23 cellular contexts compared by ENCODE assay signal in the genomic region with DNA sequence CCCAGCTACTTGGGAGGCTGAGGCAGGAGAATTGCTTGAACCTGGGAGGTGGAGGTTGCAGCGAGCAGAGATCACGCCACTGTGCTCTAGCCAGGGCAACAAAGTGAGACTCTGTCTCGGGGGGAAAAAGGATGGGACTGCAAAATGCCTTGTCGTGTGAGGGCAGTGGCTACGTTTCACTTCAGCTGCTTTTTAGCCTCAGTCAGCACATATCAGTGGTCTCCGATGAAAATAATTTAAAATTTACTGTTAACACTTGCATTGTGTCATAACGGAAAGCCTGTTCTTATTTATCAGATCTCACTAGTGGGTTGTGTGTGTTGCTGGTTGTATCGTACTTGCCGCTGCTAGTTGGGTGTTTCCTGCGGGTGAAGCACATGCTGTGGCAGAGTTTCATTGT.
DNase-seq lines count a peak whose midpoint lies in the region; ATAC-seq, FAIRE-seq and TF ChIP-seq lines count a peak whose summit lies in the region.
"Had no signal": no experiment of that assay in that cellular context is flagged by ENCODE, and none has a peak within 500 bp of the region (broad histone marks: within the 10 kb centered on the region; RNA-seq: fewer than 3 reads in every experiment).

No MANE protein-coding gene starts in this region.

- no peaks in the 10 kb centered on the region for H3K9me3 ChIP-seq in A549
- H3K9me3 ChIP-seq in CD8-positive, alpha-beta T cell (ENCODE audit: low read length), result no peaks in the 10 kb centered on the region
- H3K9me3 ChIP-seq: BE2C had no signal

- peak overlapping the region; percentile 74 for H3K27ac Mint-ChIP-seq in CD8-positive, alpha-beta T cell
- peak overlapping the region; percentile 15 for H3K27ac Mint-ChIP-seq in activated T-helper 17 cell treated with anti-CD3 and anti-CD28 coated beads, Interleukin-2, amount 50 U/mL, for 72 hours
- H3K27ac Mint-ChIP-seq in nephron progenitor cell (peak overlapping the region; percentile 19), natural killer cell (peak overlapping the region in 1 of 2 donors; percentile 39)
- H3K27ac Mint-ChIP-seq: CD14-positive monocyte had no signal

- no peaks in the 10 kb centered on the region for H3K27me3 Mint-ChIP-seq in CD8-positive, alpha-beta T cell (ENCODE audit: low read depth)
- H3K27me3 Mint-ChIP-seq in activated T-helper 17 cell treated with anti-CD3 and anti-CD28 coated beads, Interleukin-2, amount 50 U/mL, for 72 hours, result no peaks in the 10 kb centered on the region
- H3K27me3 Mint-ChIP-seq in nephron progenitor cell (ENCODE audit: low read depth, poor library complexity) (no peaks in the 10 kb centered on the region), natural killer cell (ENCODE audit: low read depth in 2 of 2) (no peaks in the 10 kb centered on the region)

- POLR2A ChIA-PET in A549 (lab: Yijun Ruan, JAX), result no interaction called here
- POLR2A ChIA-PET in CD8-positive, alpha-beta T cell (lab: Charles Lee), result no interaction called here

- TF ChIP-seq EP300 in A549 (IDR thresholded peaks at IDR 0.05), result no peak

- CTCF ChIA-PET in A549 (lab: Yijun Ruan, JAX), result interaction anchor here (1.2 to 1.5 kb wide), 2 partner anchors 11 to 108 kb away, joined by 3 to 9 read pairs; no protein-coding TSS in a partner anchor
- CTCF ChIA-PET in CD8-positive, alpha-beta T cell (lab: Charles Lee), result interaction anchor here (2.5 kb wide), 1 partner anchor 108 kb away, joined by 9 read pairs; no protein-coding TSS in a partner anchor

- H3K36me3 Mint-ChIP-seq in CD8-positive, alpha-beta T cell, result peaks cover 55% of the 10 kb centered on the region
- H3K36me3 Mint-ChIP-seq in activated T-helper 17 cell treated with anti-CD3 and anti-CD28 coated beads, Interleukin-2, amount 50 U/mL, for 72 hours (ENCODE audit: low read depth), result no peaks in the 10 kb centered on the region
- H3K36me3 Mint-ChIP-seq in nephron progenitor cell (ENCODE audit: low read depth) (peaks cover 52% of the 10 kb centered on the region), natural killer cell (peaks cover 10% of the 10 kb centered on the region)

- no peak overlapping the region for H3K27ac ChIP-seq in A549
- no peak overlapping the region for H3K27ac ChIP-seq in CD8-positive, alpha-beta T cell (ENCODE audit: low read depth, low read length)
- H3K27ac ChIP-seq: GM23248, SK-N-MC had no signal

- peaks cover 66% of the 10 kb centered on the region for H3K36me3 ChIP-seq in CD8-positive, alpha-beta T cell (ENCODE audit: insufficient read depth, low read length)

- no peak for TF ChIP-seq POLR2A in A549 (IDR thresholded peaks at IDR 0.05; ENCODE audit: low read length)

- H3K4me3 Mint-ChIP-seq in CD8-positive, alpha-beta T cell, result no peak overlapping the region
- H3K4me3 Mint-ChIP-seq in activated T-helper 17 cell treated with anti-CD3 and anti-CD28 coated beads, Interleukin-2, amount 50 U/mL, for 72 hours, result no peak overlapping the region
- H3K4me3 Mint-ChIP-seq in nephron progenitor cell, result no peak overlapping the region
- H3K4me3 Mint-ChIP-seq in natural killer cell, result no peak overlapping the region
- H3K4me3 Mint-ChIP-seq: CD14-positive monocyte, H9 had no signal

- H3K27me3 ChIP-seq in CD8-positive, alpha-beta T cell (ENCODE audit: insufficient read depth, low read length), result no peaks in the 10 kb centered on the region
- H3K27me3 ChIP-seq: BE2C had no signal

- TF ChIP-seq CTCF in A549 (IDR thresholded peaks at IDR 0.05), result no peak
- no peak for TF ChIP-seq CTCF in CD8-positive, alpha-beta T cell (IDR thresholded peaks at IDR 0.05)
- TF ChIP-seq CTCF in nephron progenitor cell (IDR thresholded peaks at IDR 0.05), result no peak
- TF ChIP-seq CTCF in natural killer cell (IDR thresholded peaks at IDR 0.05), result no peak

- H3K4me1 ChIP-seq in A549, result no peaks in the 10 kb centered on the region
- H3K4me1 ChIP-seq in CD8-positive, alpha-beta T cell (ENCODE audit: insufficient read depth, low read length), result no peaks in the 10 kb centered on the region
- H3K4me1 ChIP-seq: BE2C had no signal

- no peak for FAIRE-seq in A549 (lab: Jason Lieb, UNC)
- FAIRE-seq: G401.6, HTR-8/SVneo, RCC 7860 had no signal

- TF ChIP-seq RAD21 in A549 (conservative IDR thresholded peaks at IDR 0.05 in 1 of 2, IDR thresholded peaks at IDR 0.05 in 1 of 2), result no peak

- 95% methylated on average over 10 of the region's 10 CpGs for WGBS in A549 (ENCODE audit: missing lambda C conversion rate)

- intact Hi-C loops in CD8-positive, alpha-beta T cell (cut with DNase I, micrococcal nuclease), result no loop called here
- intact Hi-C loops in natural killer cell (cut with micrococcal nuclease), result no loop called here

- ATAC-seq in A549 (no peak), HG03469 (IDR thresholded peaks at IDR 0.05; ENCODE audit: unreplicated experiment) (no peak), natural killer cell (no peak)
- no peak for ATAC-seq in CD8-positive, alpha-beta T cell
- no peak for ATAC-seq in activated T-helper 17 cell treated with anti-CD3 and anti-CD28 coated beads, Interleukin-2, amount 50 U/mL, for 72 hours (replicated peaks)

- no peaks in the 10 kb centered on the region for H3K9me3 Mint-ChIP-seq in CD8-positive, alpha-beta T cell
- no peaks in the 10 kb centered on the region for H3K9me3 Mint-ChIP-seq in activated T-helper 17 cell treated with anti-CD3 and anti-CD28 coated beads, Interleukin-2, amount 50 U/mL, for 72 hours
- H3K9me3 Mint-ChIP-seq in nephron progenitor cell (no peaks in the 10 kb centered on the region), natural killer cell (no peaks in the 10 kb centered on the region)
- H3K9me3 Mint-ChIP-seq: CD14-positive monocyte, H9 had no signal

- no peak for DNase-seq in A549 (ENCODE audit: low read depth in 1 of 2, low spot score in 1 of 2)
- no peak for DNase-seq in CD8-positive, alpha-beta T cell
- no peak for DNase-seq in nephron progenitor cell
- no peak for DNase-seq in hippocampal formation (lab: John Stamatoyannopoulos, UW)
- DNase-seq in NCI-H1694 (lab: John Stamatoyannopoulos, UW), result no peak
- DNase-seq in natural killer cell, result no peak
- DNase-seq: BE2C, GM23248, H9, NCI-H1092, NCI-H1436, NCI-H187 treated with DMSO at 0.1 percent for 48 hours, NCI-H2107, NCI-H524, NCI-H748 treated with DMSO at 0.1 percent for 48 hours, SIG-M5 had no signal

- H3K4me1 Mint-ChIP-seq in CD8-positive, alpha-beta T cell (ENCODE audit: low read depth), result peaks cover 8% of the 10 kb centered on the region
- H3K4me1 Mint-ChIP-seq in activated T-helper 17 cell treated with anti-CD3 and anti-CD28 coated beads, Interleukin-2, amount 50 U/mL, for 72 hours, result peaks cover 14% of the 10 kb centered on the region
- H3K4me1 Mint-ChIP-seq in nephron progenitor cell, result no peaks in the 10 kb centered on the region
- peaks cover 9 to 11% of the 10 kb centered on the region in 2 donors for H3K4me1 Mint-ChIP-seq in natural killer cell
- H3K4me1 Mint-ChIP-seq: CD14-positive monocyte had no signal

- H3K4me2 ChIP-seq in A549, result no peak overlapping the region

- no peak overlapping the region for H3K4me3 ChIP-seq in A549
- H3K4me3 ChIP-seq in CD8-positive, alpha-beta T cell (ENCODE audit: low read depth, low read length), result no peak overlapping the region
- H3K4me3 ChIP-seq: GM23248, SK-N-MC had no signal

TF ChIP-seq in A549, 52 proteins besides CTCF, POLR2A, EP300 and RAD21:
- TF ChIP-seq, protein P1, sequence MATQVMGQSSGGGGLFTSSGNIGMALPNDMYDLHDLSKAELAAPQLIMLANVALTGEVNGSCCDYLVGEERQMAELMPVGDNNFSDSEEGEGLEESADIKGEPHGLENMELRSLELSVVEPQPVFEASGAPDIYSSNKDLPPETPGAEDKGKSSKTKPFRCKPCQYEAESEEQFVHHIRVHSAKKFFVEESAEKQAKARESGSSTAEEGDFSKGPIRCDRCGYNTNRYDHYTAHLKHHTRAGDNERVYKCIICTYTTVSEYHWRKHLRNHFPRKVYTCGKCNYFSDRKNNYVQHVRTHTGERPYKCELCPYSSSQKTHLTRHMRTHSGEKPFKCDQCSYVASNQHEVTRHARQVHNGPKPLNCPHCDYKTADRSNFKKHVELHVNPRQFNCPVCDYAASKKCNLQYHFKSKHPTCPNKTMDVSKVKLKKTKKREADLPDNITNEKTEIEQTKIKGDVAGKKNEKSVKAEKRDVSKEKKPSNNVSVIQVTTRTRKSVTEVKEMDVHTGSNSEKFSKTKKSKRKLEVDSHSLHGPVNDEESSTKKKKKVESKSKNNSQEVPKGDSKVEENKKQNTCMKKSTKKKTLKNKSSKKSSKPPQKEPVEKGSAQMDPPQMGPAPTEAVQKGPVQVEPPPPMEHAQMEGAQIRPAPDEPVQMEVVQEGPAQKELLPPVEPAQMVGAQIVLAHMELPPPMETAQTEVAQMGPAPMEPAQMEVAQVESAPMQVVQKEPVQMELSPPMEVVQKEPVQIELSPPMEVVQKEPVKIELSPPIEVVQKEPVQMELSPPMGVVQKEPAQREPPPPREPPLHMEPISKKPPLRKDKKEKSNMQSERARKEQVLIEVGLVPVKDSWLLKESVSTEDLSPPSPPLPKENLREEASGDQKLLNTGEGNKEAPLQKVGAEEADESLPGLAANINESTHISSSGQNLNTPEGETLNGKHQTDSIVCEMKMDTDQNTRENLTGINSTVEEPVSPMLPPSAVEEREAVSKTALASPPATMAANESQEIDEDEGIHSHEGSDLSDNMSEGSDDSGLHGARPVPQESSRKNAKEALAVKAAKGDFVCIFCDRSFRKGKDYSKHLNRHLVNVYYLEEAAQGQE (IDR thresholded peaks at IDR 0.05), result no peak
- TF ChIP-seq MAFK (IDR thresholded peaks at IDR 0.05; ENCODE audit: partially characterized antibody) (peak; percentile 50), HOXB5 (CRISPR knock-in tag; IDR thresholded peaks at IDR 0.05) (no peak)
TF ChIP-seq in A549: peak in this region for 1.
